ENCODE assay signal across 9 cellular contexts in genomic region chr11:12143461-12144258, GRCh38. TPM values are rescaled to one million over a fixed set of nuclear protein-coding genes. Genes with fewer than 3 reads are reported as not detected.
DNase-seq lines count a peak whose midpoint lies in the region; ATAC-seq and TF ChIP-seq lines count a peak whose summit lies in the region.
"Had no signal": no experiment of that assay in that cellular context is flagged by ENCODE, and none has a peak within 500 bp of the region (broad histone marks: within the 10 kb centered on the region; RNA-seq: fewer than 3 reads in every experiment).

No MANE protein-coding gene starts in this region.

- H3K27me3 Mint-ChIP-seq in activated CD4-positive, alpha-beta T cell treated with anti-CD3 and anti-CD28 coated beads for 36 hours = no peaks in the 10 kb centered on the region
- H3K27me3 Mint-ChIP-seq in endodermal cell (ENCODE audit: insufficient read depth) = peaks cover 59% of the 10 kb centered on the region

- TF ChIP-seq CTCF in thoracic aorta (IDR thresholded peaks at IDR 0.05) = no peak
- no peak for TF ChIP-seq CTCF in endodermal cell (conservative IDR thresholded peaks at IDR 0.05)

- CTCF ChIA-PET in activated CD4-positive, alpha-beta T cell treated with anti-CD3 and anti-CD28 coated beads for 36 hours (lab: Charles Lee) = interaction anchor here (0.8 to 1.1 kb wide), 3 partner anchors 26 to 94 kb away, joined by 3 read pairs; no protein-coding TSS in a partner anchor

- H3K4me1 ChIP-seq in thoracic aorta (ENCODE audit: control insufficient read depth in 1 of 2, low read depth in 2 of 2) (peaks cover 50 to 86% of the 10 kb centered on the region in 2 donors), endodermal cell (ENCODE audit: control insufficient read depth, insufficient read depth, low read length) (peaks cover 4% of the 10 kb centered on the region)

- no peak for ATAC-seq in activated CD4-positive, alpha-beta T cell treated with anti-CD3 and anti-CD28 coated beads for 36 hours
- ATAC-seq in left lobe of liver = peak; percentile 52
- no peak for ATAC-seq in thoracic aorta (ENCODE audit: insufficient number of reproducible peaks, low FRiP score, low read depth)

- 91 to 100% methylated on average over 3 to 5 of the region's 7 CpGs for WGBS in endodermal cell (ENCODE audit: insufficient coverage in 1 of 2, insufficient read length in 1 of 2), 2 experiments

- H3K9me3 ChIP-seq in thoracic aorta (no peaks in the 10 kb centered on the region), endodermal cell (ENCODE audit: control insufficient read depth, low read length) (no peaks in the 10 kb centered on the region)

- H3K4me3 ChIP-seq in thoracic aorta (no peak overlapping the region), endodermal cell (ENCODE audit: low read length) (no peak overlapping the region)

- DNase-seq in activated CD4-positive, alpha-beta T cell treated with anti-CD3 and anti-CD28 coated beads for 36 hours = no peak
- no peak for DNase-seq in activated CD4-positive, alpha-beta T cell treated with anti-CD3 and anti-CD28 coated beads for 48 hours
- DNase-seq in amniotic epithelial cell (ENCODE audit: low read depth) (peak; percentile 65), left lobe of liver (ENCODE audit: low spot score) (no peak), thoracic aorta (ENCODE audit: low spot score) (no peak), endodermal cell (no peak), AG08395 (ENCODE audit: low spot score) (no peak), dedifferentiated amniotic fluid mesenchymal stem cell (ENCODE audit: extremely low spot score) (no peak)
- DNase-seq: NCI-H82 had no signal

- H3K27ac Mint-ChIP-seq in activated CD4-positive, alpha-beta T cell treated with anti-CD3 and anti-CD28 coated beads for 36 hours = peak overlapping the region; percentile 74
- no peak overlapping the region for H3K27ac Mint-ChIP-seq in endodermal cell

- POLR2A ChIA-PET in activated CD4-positive, alpha-beta T cell treated with anti-CD3 and anti-CD28 coated beads for 36 hours (lab: Charles Lee) = no interaction called here

- no peaks in the 10 kb centered on the region for H3K9me3 Mint-ChIP-seq in activated CD4-positive, alpha-beta T cell treated with anti-CD3 and anti-CD28 coated beads for 36 hours (ENCODE audit: low read depth)
- H3K9me3 Mint-ChIP-seq in endodermal cell = no peaks in the 10 kb centered on the region

- H3K36me3 ChIP-seq in thoracic aorta (peaks cover 14% of the 10 kb centered on the region), endodermal cell (ENCODE audit: control insufficient read depth, insufficient read depth, low read length) (no peaks in the 10 kb centered on the region)

- intact Hi-C loops in activated CD4-positive, alpha-beta T cell treated with anti-CD3 and anti-CD28 coated beads for 36 hours (cut with DNase I, micrococcal nuclease) = no loop called here

- H3K27ac ChIP-seq in thoracic aorta (peak overlapping the region; percentile 94 to 95), endodermal cell (ENCODE audit: low read depth, low read length) (no peak overlapping the region)

- H3K9ac ChIP-seq in endodermal cell (ENCODE audit: extremely low read depth, low read length, poor library complexity, severe bottlenecking) = no peak overlapping the region

- H3K27me3 ChIP-seq in thoracic aorta (replicated peaks; ENCODE audit: insufficient read depth) = no peaks in the 10 kb centered on the region
- H3K27me3 ChIP-seq in endodermal cell (ENCODE audit: control insufficient read depth, insufficient read depth, low read length, poor library complexity, severe bottlenecking) = peaks cover 72% of the 10 kb centered on the region

- H3K4me1 Mint-ChIP-seq in activated CD4-positive, alpha-beta T cell treated with anti-CD3 and anti-CD28 coated beads for 36 hours = peaks cover 75% of the 10 kb centered on the region
- no peaks in the 10 kb centered on the region for H3K4me1 Mint-ChIP-seq in endodermal cell

- H3K4me3 Mint-ChIP-seq in activated CD4-positive, alpha-beta T cell treated with anti-CD3 and anti-CD28 coated beads for 36 hours = no peak overlapping the region
- no peak overlapping the region for H3K4me3 Mint-ChIP-seq in endodermal cell

- peaks cover 42% of the 10 kb centered on the region for H3K36me3 Mint-ChIP-seq in activated CD4-positive, alpha-beta T cell treated with anti-CD3 and anti-CD28 coated beads for 36 hours (ENCODE audit: low read depth)
- no peaks in the 10 kb centered on the region for H3K36me3 Mint-ChIP-seq in endodermal cell (ENCODE audit: low read depth)

RNA-seq across cellular contexts. Expression of gene MICAL2, which starts 33.3 kb away (rescaled TPM):
- 100 to 1,000 TPM; 186 to 207 TPM for total RNA-seq in activated CD4-positive, alpha-beta T cell treated with anti-CD3 and anti-CD28 coated beads for 36 hours
- total RNA-seq in left lobe of liver (47.8 TPM), thoracic aorta (100 to 1,000 TPM; 791 to 989 TPM), endodermal cell (1 to 10 TPM; 1.5 to 1.9 TPM)
- 2.2 TPM for polyA plus RNA-seq in endodermal cell (2013, experiment 1 of 2)
- polyA plus RNA-seq in endodermal cell (2013, experiment 2 of 2) = 3.8 TPM

Comparison
In these comparisons a context has a peak if more than half of its experiments do, and no peak if none do; other contexts are left out.
1. RNA of gene MICAL2, which starts 33.3 kb away (total RNA-seq): 791 to 989 TPM in thoracic aorta, 186 to 207 TPM in activated CD4-positive, alpha-beta T cell treated with anti-CD3 and anti-CD28 coated beads for 36 hours and 47.8 TPM in left lobe of liver (single experiment); 1.5 to 1.9 TPM in endodermal cell; every median in the first group is over 10 times any median in the second.